In the genomic region with DNA sequence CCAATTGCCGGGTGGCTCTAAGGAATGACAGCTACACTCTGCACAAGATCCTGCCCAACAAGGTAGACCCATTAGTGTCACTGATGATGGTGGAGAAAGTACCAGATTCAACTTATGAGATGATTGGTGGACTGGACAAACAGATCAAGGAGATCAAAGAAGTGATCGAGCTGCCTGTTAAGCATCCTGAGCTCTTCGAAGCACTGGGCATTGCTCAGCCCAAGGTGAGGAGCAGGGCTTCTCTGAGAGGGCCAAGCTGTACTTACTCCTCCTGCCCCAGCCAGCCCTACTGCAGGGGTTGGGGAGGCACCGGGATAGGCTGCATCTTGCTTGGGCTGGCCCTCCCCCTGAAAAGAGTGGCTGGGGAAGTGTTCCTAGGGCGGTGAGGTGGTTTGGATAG, we compare ENCODE assay signal across 26 cellular contexts. TPM values are rescaled to one million over a fixed set of nuclear protein-coding genes. Genes with fewer than 3 reads are reported as not detected.
A peak's percentile ranks its signal among the peaks of the same experiment; 100 is the strongest.
DNase-seq lines count a peak whose midpoint lies in the region; ATAC-seq and TF ChIP-seq lines count a peak whose summit lies in the region.
"Had no signal": no experiment of that assay in that cellular context is flagged by ENCODE, and none has a peak within 500 bp of the region (broad histone marks: within the 10 kb centered on the region; RNA-seq: fewer than 3 reads in every experiment).

No MANE protein-coding gene starts in this region.

- H4K5ac ChIP-seq in IMR-90 (ENCODE audit: low read depth, low read length): no peak overlapping the region

- H3K18ac ChIP-seq in IMR-90 (ENCODE audit: low read depth, low read length): no peak overlapping the region

- no peaks in the 10 kb centered on the region for H3K27me3 ChIP-seq in IMR-90 (ENCODE audit: control insufficient read depth, insufficient read depth, low read length)
- H3K27me3 ChIP-seq: adrenal gland, BE2C, heart left ventricle, left lung, uterus had no signal

- no peak overlapping the region for H3K4me2 ChIP-seq in IMR-90 (ENCODE audit: low read depth, low read length)
- H3K4me2 ChIP-seq: smooth muscle cell had no signal

- H4K91ac ChIP-seq in IMR-90 (ENCODE audit: insufficient read depth, low read depth, low read length): no peak overlapping the region

- in situ Hi-C loops in IMR-90 (cut with MboI; ENCODE audit: low sequenced_read_pairs): no loop called here

- H3K56ac ChIP-seq in IMR-90 (ENCODE audit: extremely low read depth, insufficient read depth, low read length): no peak overlapping the region

- H2BK5ac ChIP-seq in IMR-90 (ENCODE audit: low read depth, low read length, poor library complexity, severe bottlenecking): no peak overlapping the region

- no peak overlapping the region for H3K9ac ChIP-seq in IMR-90 (ENCODE audit: low read depth, low read length)

- no peaks in the 10 kb centered on the region for H3K9me3 Mint-ChIP-seq in activated naive CD8-positive, alpha-beta T cell treated with anti-CD3 and anti-CD28 coated beads, Interleukin-2, amount 50 U/mL, for 24 hours
- H3K9me3 Mint-ChIP-seq in neural crest cell: no peaks in the 10 kb centered on the region
- H3K9me3 Mint-ChIP-seq: activated CD4-positive, alpha-beta T cell treated with anti-CD3 and anti-CD28 coated beads, Interleukin-2, amount 10 ng/mL, durations not matched to agents 24 days and 14 days; dendritic cell treated with granulocyte-macrophage colony-stimulating factor and Interleukin-4, amounts not matched to agents 40 ng/mL and 50 ng/mL, for 4 days had no signal

- POLR2A ChIA-PET in IMR-90 (lab: Charles Lee; ENCODE audit: unreplicated experiment): no interaction called here

- H3K27ac ChIP-seq in IMR-90 (ENCODE audit: insufficient read depth, low read length): no peak overlapping the region
- H3K27ac ChIP-seq: left lung had no signal

- H3K27ac Mint-ChIP-seq in activated naive CD8-positive, alpha-beta T cell treated with anti-CD3 and anti-CD28 coated beads, Interleukin-2, amount 50 U/mL, for 24 hours: peak overlapping the region; percentile 100
- H3K27ac Mint-ChIP-seq in neural crest cell (ENCODE audit: unreplicated experiment): no peak overlapping the region
- H3K27ac Mint-ChIP-seq: dendritic cell treated with granulocyte-macrophage colony-stimulating factor and Interleukin-4, amounts not matched to agents 40 ng/mL and 50 ng/mL, for 4 days had no signal

- H3K4me1 ChIP-seq in IMR-90 (ENCODE audit: control insufficient read depth, insufficient read depth, low read length): peaks cover 1% of the 10 kb centered on the region; the same call in 1 of the 2 replicates

- H2AK9ac ChIP-seq in IMR-90 (replicated peaks; ENCODE audit: low read depth, low read length, poor library complexity): no peak overlapping the region

- TSS peak; percentile 91 for BruUV-seq in IMR-90 (replicated peaks; lab: Mats Ljungman, UMichigan)

- peaks cover 7% of the 10 kb centered on the region; the same call in 1 of the 2 replicates for H3K9me1 ChIP-seq in IMR-90 (ENCODE audit: insufficient read depth, low read length)

- no peak overlapping the region for H3K4me3 ChIP-seq in IMR-90 (ENCODE audit: insufficient read depth, low read depth, low read length)
- H3K4me3 ChIP-seq: adrenal gland, heart left ventricle, left lung, smooth muscle cell, uterus had no signal

- peaks cover 52% of the 10 kb centered on the region for H4K20me1 ChIP-seq in IMR-90 (ENCODE audit: insufficient read depth, low read length)

- peaks cover 64% of the 10 kb centered on the region for H3K36me3 ChIP-seq in IMR-90 (ENCODE audit: control insufficient read depth, insufficient read depth, low read length)
- H3K36me3 ChIP-seq: uterus had no signal

- TF ChIP-seq RAD21 in IMR-90 (IDR thresholded peaks at IDR 0.05; ENCODE audit: low read length): no peak

- H3K4me3 Mint-ChIP-seq in activated naive CD8-positive, alpha-beta T cell treated with anti-CD3 and anti-CD28 coated beads, Interleukin-2, amount 50 U/mL, for 24 hours: no peak overlapping the region
- H3K4me3 Mint-ChIP-seq in neural crest cell: peak overlapping the region; percentile 75
- H3K4me3 Mint-ChIP-seq: dendritic cell treated with granulocyte-macrophage colony-stimulating factor and Interleukin-4, amounts not matched to agents 40 ng/mL and 50 ng/mL, for 4 days had no signal

- dilution Hi-C loops in IMR-90 (cut with HindIII; ENCODE audit: low sequenced_read_pairs, unreplicated experiment): no loop called here

- no CpG with 5 or more reads among the region's 5 CpGs for WGBS in IMR-90 (ENCODE audit: extremely low coverage in 2 of 2, insufficient read length in 1 of 2), 2 experiments

- no peak overlapping the region for H3K23ac ChIP-seq in IMR-90 (ENCODE audit: low read depth, low read length)

- no peak overlapping the region for H2AK5ac ChIP-seq in IMR-90 (ENCODE audit: low read depth, low read length)

- no peaks in the 10 kb centered on the region for H3K27me3 Mint-ChIP-seq in activated naive CD8-positive, alpha-beta T cell treated with anti-CD3 and anti-CD28 coated beads, Interleukin-2, amount 50 U/mL, for 24 hours
- H3K27me3 Mint-ChIP-seq in neural crest cell (ENCODE audit: low read depth): peaks cover 3% of the 10 kb centered on the region
- H3K27me3 Mint-ChIP-seq: activated CD4-positive, alpha-beta T cell treated with anti-CD3 and anti-CD28 coated beads, Interleukin-2, amount 10 ng/mL, durations not matched to agents 24 days and 14 days; dendritic cell treated with granulocyte-macrophage colony-stimulating factor and Interleukin-4, amounts not matched to agents 40 ng/mL and 50 ng/mL, for 4 days had no signal

- H3K4me1 Mint-ChIP-seq in activated naive CD8-positive, alpha-beta T cell treated with anti-CD3 and anti-CD28 coated beads, Interleukin-2, amount 50 U/mL, for 24 hours: peaks cover 69% of the 10 kb centered on the region
- H3K4me1 Mint-ChIP-seq in neural crest cell: peaks cover 42% of the 10 kb centered on the region

- intact Hi-C loops in IMR-90 (cut with micrococcal nuclease): no loop called here

- H2BK15ac ChIP-seq in IMR-90 (ENCODE audit: low read depth, low read length): no peak overlapping the region

- peaks cover 78% of the 10 kb centered on the region for H3K36me3 Mint-ChIP-seq in activated naive CD8-positive, alpha-beta T cell treated with anti-CD3 and anti-CD28 coated beads, Interleukin-2, amount 50 U/mL, for 24 hours (ENCODE audit: low read depth)
- peaks cover 24% of the 10 kb centered on the region for H3K36me3 Mint-ChIP-seq in neural crest cell (ENCODE audit: low read depth)

- no peak overlapping the region for H2BK120ac ChIP-seq in IMR-90 (ENCODE audit: low read depth, low read length)

- CTCF ChIA-PET in IMR-90 (lab: Yijun Ruan, JAX): no interaction called here

- no peak for TF ChIP-seq POLR2A in IMR-90 (IDR thresholded peaks at IDR 0.05; ENCODE audit: low read depth, low read length)

- no peak overlapping the region for H3K14ac ChIP-seq in IMR-90 (replicated peaks; ENCODE audit: low read depth, low read length)

- DNase-seq in activated CD8-positive, alpha-beta memory T cell treated with anti-CD3 and anti-CD28 coated beads, Interleukin-2, amount 50 U/mL, for 48 hours: peak; percentile 47
- DNase-seq in activated CD8-positive, alpha-beta memory T cell treated with anti-CD3 and anti-CD28 coated beads for 24 hours: no peak
- DNase-seq in IMR-90 (no peak), neural crest cell (ENCODE audit: low read depth, low spot score) (no peak), NAMALWA (ENCODE audit: low spot score) (no peak), SKM-1 treated with dmso at 0.1 percent for 144 hours (lab: John Stamatoyannopoulos, UW; ENCODE audit: unreplicated experiment) (no peak)
- DNase-seq in activated naive CD8-positive, alpha-beta T cell treated with anti-CD3 and anti-CD28 coated beads, Interleukin-2, amount 50 U/mL, for 24 hours: no peak
- DNase-seq: activated CD4-positive, alpha-beta T cell treated with anti-CD3 and anti-CD28 coated beads, Interleukin-2, amount 10 ng/mL, durations not matched to agents 24 days and 14 days; activated T-cell treated with anti-CD3 and anti-CD28 coated beads for 4 hours; BE2C; heart left ventricle; left lung; midbrain; NCI-H1417; NCI-H526 treated with DMSO at 0.1 percent for 48 hours; SHP77 treated with DMSO at 0.1 percent for 48 hours; stimulated activated CD4-positive, alpha-beta T cell treated with anti-CD3 and anti-CD28 coated beads, Interleukin-4, amount 100 ng/mL, for 1 hour; substantia nigra; uterus had no signal

- H3K9me3 ChIP-seq in IMR-90 (ENCODE audit: control insufficient read depth, insufficient read depth, low read length): no peaks in the 10 kb centered on the region
- H3K9me3 ChIP-seq: adrenal gland, BE2C, heart left ventricle, left lung, uterus had no signal

- H2BK20ac ChIP-seq in IMR-90 (ENCODE audit: low read depth, low read length): no peak overlapping the region

- TF ChIP-seq CTCF in IMR-90 (conservative IDR thresholded peaks at IDR 0.05; ENCODE audit: low read depth, low read length) (no peak), neural crest cell (conservative IDR thresholded peaks at IDR 0.05) (no peak)

- peaks cover 37 to 76% of the 10 kb centered on the region in 2 experiments for H3K79me1 ChIP-seq in IMR-90 (ENCODE audit: low read depth in 1 of 2, low read length in 2 of 2)

- H2AFZ ChIP-seq in IMR-90 (replicated peaks; ENCODE audit: low read length, poor library complexity): no peak overlapping the region

- no peak for ATAC-seq in IMR-90 (ENCODE audit: low read depth)
- no peak for ATAC-seq in activated naive CD8-positive, alpha-beta T cell treated with anti-CD3 and anti-CD28 coated beads, Interleukin-2, amount 50 U/mL, for 24 hours
- no peak for ATAC-seq in GM18868 (IDR thresholded peaks at IDR 0.05; ENCODE audit: unreplicated experiment)
- ATAC-seq: heart left ventricle, left lung had no signal

- H4K8ac ChIP-seq in IMR-90 (ENCODE audit: low read depth in 2 of 2, low read length in 2 of 2): no peak overlapping the region

- H3K4ac ChIP-seq in IMR-90 (ENCODE audit: low read depth, low read length): no peak overlapping the region

RNA-seq across cellular contexts. Expression of a gene that starts 2.8 kb away (rescaled TPM):
- total RNA-seq in IMR-90 (2012; rRNA removed) (68.1 and 69.4 TPM in 2 replicates), neural crest cell (57.4 and 59.9 TPM in 2 replicates)
- polyA plus RNA-seq in IMR-90 (2012; rRNA removed): 45.4 and 51.3 TPM in 2 replicates
- 22.2 and 33.6 TPM in 2 replicates for polyA plus RNA-seq in IMR-90 (2012; cell fraction: cytosol; rRNA removed)
- 63.3 and 90.0 TPM in 2 replicates for polyA plus RNA-seq in IMR-90 (2012; cell fraction: nucleus; rRNA removed; ENCODE audit: low replicate concordance)

RNA-seq across cellular contexts. Expression of a gene that starts 3.0 kb away (rescaled TPM):
- total RNA-seq in IMR-90 (2012; rRNA removed) (104 and 105 TPM in 2 replicates), neural crest cell (170 and 178 TPM in 2 replicates)
- polyA plus RNA-seq in IMR-90 (2012; rRNA removed): 165 and 175 TPM in 2 replicates
- polyA plus RNA-seq in IMR-90 (2012; cell fraction: cytosol; rRNA removed): 104 and 142 TPM in 2 replicates
- 92.5 and 145 TPM in 2 replicates for polyA plus RNA-seq in IMR-90 (2012; cell fraction: nucleus; rRNA removed; ENCODE audit: low replicate concordance)

RNA-seq across cellular contexts. Expression of a gene that starts 12.2 kb away (rescaled TPM):
- total RNA-seq in IMR-90 (2012; rRNA removed) (72.8 and 91.2 TPM in 2 replicates), neural crest cell (43.0 and 45.5 TPM in 2 replicates)
- polyA plus RNA-seq in IMR-90 (2012; rRNA removed): 53.7 and 56.9 TPM in 2 replicates
- 28.3 and 43.2 TPM in 2 replicates for polyA plus RNA-seq in IMR-90 (2012; cell fraction: cytosol; rRNA removed)
- polyA plus RNA-seq in IMR-90 (2012; cell fraction: nucleus; rRNA removed; ENCODE audit: low replicate concordance): 64.7 and 69.4 TPM in 2 replicates

RNA-seq across cellular contexts. Expression of a gene that starts 43.2 kb away (rescaled TPM):
- total RNA-seq in IMR-90 (2012; rRNA removed): not detected in 2 replicates
- not detected in 2 replicates for polyA plus RNA-seq in IMR-90 (2012; rRNA removed)
- polyA plus RNA-seq in IMR-90 (2012; cell fraction: cytosol; rRNA removed): not detected in 2 replicates
- not detected in 2 replicates for polyA plus RNA-seq in IMR-90 (2012; cell fraction: nucleus; rRNA removed; ENCODE audit: low replicate concordance)
- not detected in 2 replicates for total RNA-seq in neural crest cell
- total RNA-seq: activated CD4-positive, alpha-beta T cell treated with anti-CD3 and anti-CD28 coated beads, Interleukin-2, amount 10 ng/mL, durations not matched to agents 24 days and 14 days; adrenal gland; endothelial cell of umbilical vein; heart left ventricle; left lung; pulmonary artery endothelial cell; smooth muscle cell; T-helper 1 cell treated with Interleukin-12 subunit alpha and Interleukin-12 subunit beta and Interleukin-4 antibody, amounts not matched to agents 30 ng/mL and 1 ng/mL, for 36 hours; uterus had no signal
- polyA plus RNA-seq: adrenal gland, endothelial cell of umbilical vein, heart left ventricle, smooth muscle cell had no signal

RNA-seq across cellular contexts. Expression of a gene that starts 51.5 kb away (rescaled TPM):
- not detected in 2 replicates for total RNA-seq in IMR-90 (2012; rRNA removed)
- polyA plus RNA-seq in IMR-90 (2012; rRNA removed): not detected in 2 replicates
- not detected in 2 replicates for polyA plus RNA-seq in IMR-90 (2012; cell fraction: cytosol; rRNA removed)
- polyA plus RNA-seq in IMR-90 (2012; cell fraction: nucleus; rRNA removed; ENCODE audit: low replicate concordance): not detected in 2 replicates
- total RNA-seq in neural crest cell: not detected in 2 replicates
- total RNA-seq: activated CD4-positive, alpha-beta T cell treated with anti-CD3 and anti-CD28 coated beads, Interleukin-2, amount 10 ng/mL, durations not matched to agents 24 days and 14 days; adrenal gland; endothelial cell of umbilical vein; heart left ventricle; left lung; pulmonary artery endothelial cell; smooth muscle cell; T-helper 1 cell treated with Interleukin-12 subunit alpha and Interleukin-12 subunit beta and Interleukin-4 antibody, amounts not matched to agents 30 ng/mL and 1 ng/mL, for 36 hours; uterus had no signal
- polyA plus RNA-seq: adrenal gland, endothelial cell of umbilical vein, heart left ventricle, smooth muscle cell had no signal
